Comparison of ENCODE assay signal across 9 cellular contexts in genomic region chr16:14703156-14704011, GRCh38. TPM values are rescaled to one million over a fixed set of nuclear protein-coding genes. Genes with fewer than 3 reads are reported as not detected.
A peak's percentile ranks its signal among the peaks of the same experiment; 100 is the strongest.
DNase-seq lines count a peak whose midpoint lies in the region; ATAC-seq, FAIRE-seq and TF ChIP-seq lines count a peak whose summit lies in the region.
"Not testable (repeated sequence)": the region's sequence is repeated elsewhere in the genome, so short reads cannot be mapped to it uniquely, and the experiment has no call there.
"Had no signal": no experiment of that assay in that cellular context is flagged by ENCODE, and none has a peak within 500 bp of the region (broad histone marks: within the 10 kb centered on the region; RNA-seq: fewer than 3 reads in every experiment).

TSS of gene NPIPA3 (plus strand) at chr16:14703411. CDS start at chr16:14708944, 5,533 bp downstream.

- not testable (repeated sequence) for TF ChIP-seq CTCF in HepG2 (CRISPR knock-in tag; IDR thresholded peaks at IDR 0.05); upper lobe of right lung (IDR thresholded peaks at IDR 0.05)

- TF ChIP-seq EP300 in HepG2 (IDR thresholded peaks at IDR 0.05; ENCODE audit: low read depth in 2 of 2, low read length in 2 of 2); HepG2 (CRISPR knock-in tag; IDR thresholded peaks at IDR 0.05; ENCODE audit: borderline replicate concordance): not testable (repeated sequence)

- not testable (repeated sequence) for H3K27ac ChIP-seq in HepG2 (ENCODE audit: extremely low read length, insufficient read depth, low read length); upper lobe of right lung

- not testable (repeated sequence) for H2AFZ ChIP-seq in HepG2 (ENCODE audit: low read length)

- POLR2A ChIA-PET in activated naive CD8-positive, alpha-beta T cell treated with anti-CD3 and anti-CD28 coated beads, Interleukin-2, amount 10 ng/mL, durations not matched to agents 7 days and 5 days (lab: Charles Lee); HepG2 (lab: Yijun Ruan, JAX): not testable (repeated sequence)

- not testable (repeated sequence) for H3K27me3 ChIP-seq in HepG2 (ENCODE audit: control insufficient read depth in 1 of 2, insufficient read depth in 2 of 2, low read length in 2 of 2); upper lobe of right lung

- BruUV-seq in HepG2 (replicated peaks; lab: Mats Ljungman, UMichigan) = not testable (repeated sequence)

- not testable (repeated sequence) for FAIRE-seq in HepG2 (lab: Jason Lieb, UNC)

- not testable (repeated sequence) for H3K4me2 ChIP-seq in HepG2 (ENCODE audit: low read depth, low read length)

- TF ChIP-seq RAD21 in HepG2 (CRISPR knock-in tag; IDR thresholded peaks at IDR 0.05) = not testable (repeated sequence)

- H3K4me3 ChIP-seq in HepG2 (replicated peaks in 1 of 3; ENCODE audit: insufficient read depth in 1 of 3, low read depth in 2 of 3, low read length in 3 of 3); upper lobe of right lung: not testable (repeated sequence)

- not testable (repeated sequence) for TF ChIP-seq POLR2A in HepG2 (IDR thresholded peaks at IDR 0.05; ENCODE audit: insufficient read depth in 1 of 2, low read depth in 2 of 2, low read length in 2 of 2)

- not testable (repeated sequence) for H3K27me3 Mint-ChIP-seq in activated naive CD8-positive, alpha-beta T cell treated with anti-CD3 and anti-CD28 coated beads, Interleukin-2, amount 10 ng/mL, durations not matched to agents 7 days and 5 days

- H3K9ac ChIP-seq in HepG2 (ENCODE audit: insufficient read depth, low read depth, low read length) = not testable (repeated sequence)

- H3K36me3 ChIP-seq in HepG2 (replicated peaks in 1 of 2; ENCODE audit: control insufficient read depth in 1 of 2, insufficient read depth in 2 of 2, low read length in 2 of 2); upper lobe of right lung: not testable (repeated sequence)

- CTCF ChIA-PET in HepG2 (lab: Yijun Ruan, JAX; ENCODE audit: low intra/inter-chr PET ratio, low total read pairs) = not testable (repeated sequence)

- H3K27ac Mint-ChIP-seq in activated naive CD8-positive, alpha-beta T cell treated with anti-CD3 and anti-CD28 coated beads, Interleukin-2, amount 10 ng/mL, durations not matched to agents 7 days and 5 days = not testable (repeated sequence)

- intact Hi-C loops in HepG2 (cut with micrococcal nuclease; ENCODE audit: unreplicated experiment); upper lobe of right lung (cut with DNase I): not testable (repeated sequence)

- in situ Hi-C loops in HepG2 (cut with HindIII; ENCODE audit: extremely low pct_ligation_motif_present, low pct_unique_long_range_greater_than_20kb) = not testable (repeated sequence)

- ATAC-seq in GM18867 (IDR thresholded peaks at IDR 0.05; ENCODE audit: unreplicated experiment) = peak; percentile 98
- peak; percentile 92 for ATAC-seq in GM21360 (IDR thresholded peaks at IDR 0.05; ENCODE audit: unreplicated experiment)
- ATAC-seq in HG02623 (IDR thresholded peaks at IDR 0.05; ENCODE audit: unreplicated experiment) = peak; percentile 92
- ATAC-seq in HG03095 (IDR thresholded peaks at IDR 0.05; ENCODE audit: unreplicated experiment) = peak; percentile 97
- peak; percentile 94 for ATAC-seq in HG03565 (IDR thresholded peaks at IDR 0.05; ENCODE audit: unreplicated experiment)
- peak; percentile 99 for ATAC-seq in activated naive CD8-positive, alpha-beta T cell treated with anti-CD3 and anti-CD28 coated beads, Interleukin-2, amount 10 ng/mL, durations not matched to agents 7 days and 5 days (ENCODE audit: low read depth)
- ATAC-seq in HepG2 = peak; percentile 98
- peak; percentile 100 for ATAC-seq in upper lobe of right lung

- H3K4me1 Mint-ChIP-seq in activated naive CD8-positive, alpha-beta T cell treated with anti-CD3 and anti-CD28 coated beads, Interleukin-2, amount 10 ng/mL, durations not matched to agents 7 days and 5 days = not testable (repeated sequence)

- DNase-seq in activated naive CD8-positive, alpha-beta T cell treated with anti-CD3 and anti-CD28 coated beads, Interleukin-2, amount 10 ng/mL, durations not matched to agents 7 days and 5 days; HepG2 (ENCODE audit: low spot score); upper lobe of right lung: not testable (repeated sequence)

- no CpG with 5 or more reads among the region's 73 CpGs for WGBS in HepG2 (ENCODE audit: low lambda C conversion rate)

- not testable (repeated sequence) for H3K79me2 ChIP-seq in HepG2 (ENCODE audit: insufficient read depth, low read length)

- H3K36me3 Mint-ChIP-seq in activated naive CD8-positive, alpha-beta T cell treated with anti-CD3 and anti-CD28 coated beads, Interleukin-2, amount 10 ng/mL, durations not matched to agents 7 days and 5 days = not testable (repeated sequence)

- H3K4me3 Mint-ChIP-seq in activated naive CD8-positive, alpha-beta T cell treated with anti-CD3 and anti-CD28 coated beads, Interleukin-2, amount 10 ng/mL, durations not matched to agents 7 days and 5 days = not testable (repeated sequence)

- H4K20me1 ChIP-seq in HepG2 (ENCODE audit: insufficient read depth, low read length) = not testable (repeated sequence)

- H3K9me3 ChIP-seq in HepG2 (ENCODE audit: low read length); upper lobe of right lung: not testable (repeated sequence)

- not testable (repeated sequence) for H3K4me1 ChIP-seq in HepG2 (ENCODE audit: insufficient read depth, low read length); upper lobe of right lung

- not testable (repeated sequence) for H3K9me3 Mint-ChIP-seq in activated naive CD8-positive, alpha-beta T cell treated with anti-CD3 and anti-CD28 coated beads, Interleukin-2, amount 10 ng/mL, durations not matched to agents 7 days and 5 days

RNA-seq across cellular contexts. Expression of gene NPIPA3, which starts in this region (rescaled TPM):
- 1 to 10 TPM; 1.5 to 1.8 TPM for total RNA-seq in activated naive CD8-positive, alpha-beta T cell treated with anti-CD3 and anti-CD28 coated beads, Interleukin-2, amount 10 ng/mL, durations not matched to agents 7 days and 5 days
- 0.71 TPM in 1 of 2 replicates, not detected in the other for total RNA-seq in HepG2 (2016; rRNA removed; fragmentation: Illumina TruSeq; extraction: Trizol)
- total RNA-seq in HepG2 (2016; cell fraction: cytosol; rRNA removed; fragmentation: Illumina TruSeq; extraction: Trizol; ENCODE audit: low read depth) = not detected in 2 replicates
- total RNA-seq in HepG2 (2016; cell fraction: insoluble cytoplasmic fraction; rRNA removed; fragmentation: Illumina TruSeq; extraction: Trizol) = 0.76 TPM in 1 of 2 replicates, not detected in the other
- total RNA-seq in HepG2 (2016; cell fraction: membrane; rRNA removed; fragmentation: Illumina TruSeq; extraction: Trizol) = not detected in 2 replicates
- 0.69 and 1.1 TPM in 2 replicates for total RNA-seq in HepG2 (2016; cell fraction: nucleus; rRNA removed; fragmentation: Illumina TruSeq; extraction: Trizol)
- 0.91 and 1.3 TPM in 2 replicates for polyA plus RNA-seq in HepG2 (2011; rRNA removed)
- 0.08 and 0.50 TPM in 2 replicates for polyA plus RNA-seq in HepG2 (2011; cell fraction: cytosol; rRNA removed)
- polyA plus RNA-seq in HepG2 (2011; cell fraction: nucleus; rRNA removed) = 0.71 and 1.8 TPM in 2 replicates
- polyA plus RNA-seq in HepG2 (2012) = 0.34 and 1.3 TPM in 2 replicates
- 0.22 TPM in 1 of 2 replicates, not detected in the other for polyA plus RNA-seq in HepG2 (2016; cell fraction: cytosol; fragmentation: Illumina TruSeq; extraction: Trizol; ENCODE audit: low read depth)
- polyA plus RNA-seq in HepG2 (2016; cell fraction: insoluble cytoplasmic fraction; fragmentation: Illumina TruSeq; extraction: Trizol; ENCODE audit: low read depth) = 1.2 TPM in 1 of 2 replicates, not detected in the other
- polyA plus RNA-seq in HepG2 (2016; cell fraction: membrane; fragmentation: Illumina TruSeq; extraction: Trizol; ENCODE audit: low read depth) = not detected in 2 replicates
- 2.3 and 2.4 TPM in 2 replicates for polyA plus RNA-seq in HepG2 (2016; cell fraction: nucleus; fragmentation: Illumina TruSeq; extraction: Trizol; ENCODE audit: insufficient read depth, low read depth)
- not detected in 2 replicates for polyA minus RNA-seq in HepG2 (2011; rRNA and poly(A)+ RNA removed; ENCODE audit: low replicate concordance)
- not detected in 2 replicates for polyA minus RNA-seq in HepG2 (2011; cell fraction: cytosol; rRNA and poly(A)+ RNA removed)
- polyA minus RNA-seq in HepG2 (2011; cell fraction: nucleus; rRNA and poly(A)+ RNA removed) = not detected in 2 replicates
- 3.2 TPM for total RNA-seq in upper lobe of right lung
- total RNA-seq: chondrocyte had no signal
